Comparison of ENCODE assay signal across 9 cellular contexts in genomic region chr16:68369697-68370096, GRCh38. TPM values are rescaled to one million over a fixed set of nuclear protein-coding genes. Genes with fewer than 3 reads are reported as not detected.
DNase-seq lines count a peak whose midpoint lies in the region; ATAC-seq and TF ChIP-seq lines count a peak whose summit lies in the region.
"Had no signal": no experiment of that assay in that cellular context is flagged by ENCODE, and none has a peak within 500 bp of the region (broad histone marks: within the 10 kb centered on the region; RNA-seq: fewer than 3 reads in every experiment).

No MANE protein-coding gene starts in this region.

- peaks cover 51% of the 10 kb centered on the region for H3K4me1 Mint-ChIP-seq in activated B cell treated with CpG ODN at 0.5 μM for 24 hours
- peaks cover 69% of the 10 kb centered on the region for H3K4me1 Mint-ChIP-seq in stimulated activated memory B cell treated with anti-CD40 and anti-IgM and Interleukin-4, amounts not matched to agents 10 μg/mL and 1 μg/mL and 100 μg/mL, for 72 hours

- peak; percentile 25 for DNase-seq in activated T-cell treated with anti-CD3 and anti-CD28 coated beads for 24 hours (ENCODE audit: low read depth)
- DNase-seq in activated T-cell treated with anti-CD3 and anti-CD28 coated beads for 4 hours: no peak
- no peak for DNase-seq in activated B cell treated with CpG ODN at 0.5 μM for 24 hours
- no peak for DNase-seq in NCI-H510A treated with DMSO at 0.1 percent for 48 hours (lab: John Stamatoyannopoulos, UW)
- DNase-seq in NCI-H510A (lab: John Stamatoyannopoulos, UW): no peak

- H3K9me3 Mint-ChIP-seq in activated B cell treated with CpG ODN at 0.5 μM for 24 hours: no peaks in the 10 kb centered on the region
- no peaks in the 10 kb centered on the region for H3K9me3 Mint-ChIP-seq in stimulated activated memory B cell treated with anti-CD40 and anti-IgM and Interleukin-4, amounts not matched to agents 10 μg/mL and 1 μg/mL and 100 μg/mL, for 72 hours

- ATAC-seq in HG03066 (IDR thresholded peaks at IDR 0.05; ENCODE audit: low read depth, unreplicated experiment) (peak; percentile 69), activated B cell treated with CpG ODN at 0.5 μM for 24 hours (ENCODE audit: low read depth) (peak; percentile 19), HG03469 (IDR thresholded peaks at IDR 0.05; ENCODE audit: unreplicated experiment) (no peak)
- peak; percentile 63 for ATAC-seq in stimulated activated memory B cell treated with anti-CD40 and anti-IgM and Interleukin-4, amounts not matched to agents 10 μg/mL and 1 μg/mL and 100 μg/mL, for 72 hours
- ATAC-seq: left lung had no signal

- CTCF ChIA-PET in activated B cell treated with CpG ODN at 0.5 μM for 24 hours (lab: Charles Lee): no interaction called here

- no peak overlapping the region for H3K4me3 Mint-ChIP-seq in activated B cell treated with CpG ODN at 0.5 μM for 24 hours
- H3K4me3 Mint-ChIP-seq in stimulated activated memory B cell treated with anti-CD40 and anti-IgM and Interleukin-4, amounts not matched to agents 10 μg/mL and 1 μg/mL and 100 μg/mL, for 72 hours: peak overlapping the region; percentile 25

- no peaks in the 10 kb centered on the region for H3K36me3 Mint-ChIP-seq in activated B cell treated with CpG ODN at 0.5 μM for 24 hours (ENCODE audit: low read depth)
- H3K36me3 Mint-ChIP-seq in stimulated activated memory B cell treated with anti-CD40 and anti-IgM and Interleukin-4, amounts not matched to agents 10 μg/mL and 1 μg/mL and 100 μg/mL, for 72 hours: no peaks in the 10 kb centered on the region

- H3K27ac Mint-ChIP-seq in activated B cell treated with CpG ODN at 0.5 μM for 24 hours: peak overlapping the region; percentile 50
- H3K27ac Mint-ChIP-seq in stimulated activated memory B cell treated with anti-CD40 and anti-IgM and Interleukin-4, amounts not matched to agents 10 μg/mL and 1 μg/mL and 100 μg/mL, for 72 hours: peak overlapping the region; percentile 56

- H3K27me3 Mint-ChIP-seq in activated B cell treated with CpG ODN at 0.5 μM for 24 hours: peaks cover 6% of the 10 kb centered on the region
- no peaks in the 10 kb centered on the region for H3K27me3 Mint-ChIP-seq in stimulated activated memory B cell treated with anti-CD40 and anti-IgM and Interleukin-4, amounts not matched to agents 10 μg/mL and 1 μg/mL and 100 μg/mL, for 72 hours

- TF ChIP-seq CTCF in activated B cell treated with CpG ODN at 0.5 μM for 24 hours (IDR thresholded peaks at IDR 0.05): no peak

- intact Hi-C loops in activated B cell treated with CpG ODN at 0.5 μM for 24 hours (cut with micrococcal nuclease): loop anchor here (5.0 kb wide), 2 partner anchors 78 to 98 kb away; partner anchors contain the start of gene SMPD3

- POLR2A ChIA-PET in activated B cell treated with CpG ODN at 0.5 μM for 24 hours (lab: Charles Lee): no interaction called here

RNA-seq across cellular contexts. Expression of gene PRMT7, which starts 58.9 kb away (rescaled TPM):
- total RNA-seq in activated B cell treated with CpG ODN at 0.5 μM for 24 hours: 41.8 and 50.3 TPM in 2 replicates

RNA-seq across cellular contexts. Expression of gene SLC7A6OS, which starts 59.0 kb away (rescaled TPM):
- 34.8 and 42.0 TPM in 2 replicates for total RNA-seq in activated B cell treated with CpG ODN at 0.5 μM for 24 hours
